17 cellular contexts compared by ENCODE assay signal in the genomic region with DNA sequence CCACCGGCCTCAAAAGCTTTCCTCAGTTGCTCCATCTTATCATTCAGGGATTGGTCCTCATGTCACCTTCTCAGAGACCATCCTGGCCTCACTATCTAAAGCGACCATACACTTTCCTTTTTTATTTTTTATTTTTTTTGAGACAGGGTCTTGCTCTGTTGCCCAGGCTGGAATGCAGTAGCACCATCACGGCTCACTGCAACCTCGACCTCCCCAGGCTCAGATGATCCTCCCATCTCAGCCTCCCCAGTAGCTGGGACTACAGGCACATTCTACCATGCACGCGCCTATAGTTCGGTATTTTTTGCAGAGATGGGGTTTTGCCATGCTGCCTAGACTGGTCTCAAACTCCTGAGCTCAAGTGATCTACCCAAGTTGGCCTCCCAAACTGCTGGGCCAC. TPM values are rescaled to one million over a fixed set of nuclear protein-coding genes. Genes with fewer than 3 reads are reported as not detected.
A peak's percentile ranks its signal among the peaks of the same experiment; 100 is the strongest.
DNase-seq lines count a peak whose midpoint lies in the region; ATAC-seq, FAIRE-seq and TF ChIP-seq lines count a peak whose summit lies in the region.
"Had no signal": no experiment of that assay in that cellular context is flagged by ENCODE, and none has a peak within 500 bp of the region (broad histone marks: within the 10 kb centered on the region; RNA-seq: fewer than 3 reads in every experiment).

No MANE protein-coding gene starts in this region.

- H4K20me1 ChIP-seq in HepG2 (ENCODE audit: insufficient read depth, low read length), result no peaks in the 10 kb centered on the region

- H3K27ac ChIP-seq in HepG2 (ENCODE audit: extremely low read length, insufficient read depth, low read length) (no peak overlapping the region), right lobe of liver (no peak overlapping the region), Panc1 (ENCODE audit: low read length) (peak overlapping the region; percentile 98), stomach (peak overlapping the region in 3 of 5 donors; percentile 97 to 99 (median 99))
- H3K27ac ChIP-seq: Peyer's patch, SK-N-MC had no signal

- ATAC-seq in HepG2, result no peak
- ATAC-seq in right lobe of liver, result no peak
- ATAC-seq in Panc1, result no peak
- ATAC-seq in effector memory CD8-positive, alpha-beta T cell (replicated peaks), result no peak

- no peak overlapping the region for H3K4me2 ChIP-seq in HepG2 (ENCODE audit: low read depth, low read length)

- peaks cover 18% of the 10 kb centered on the region for H3K79me2 ChIP-seq in HepG2 (ENCODE audit: insufficient read depth, low read length)

- FAIRE-seq in HepG2 (lab: Jason Lieb, UNC), result no peak
- FAIRE-seq: H1 had no signal

- H3K4me1 Mint-ChIP-seq in effector memory CD8-positive, alpha-beta T cell (ENCODE audit: low read depth in 2 of 2), result peaks cover 31 to 45% of the 10 kb centered on the region in 2 donors
- peaks cover 39% of the 10 kb centered on the region for H3K4me1 Mint-ChIP-seq in activated T-helper 2 cell treated with anti-CD3 and anti-CD28 coated beads, Interferon-gamma antibody, Interleukin-2, Interleukin-4, amounts not matched to agents 10 μg/mL and 5 μg/mL and 100 μg/mL, durations not matched to agents 14 hours and 24 hours and 36 hours (ENCODE audit: low read depth)

- in situ Hi-C loops in HepG2 (cut with HindIII; ENCODE audit: extremely low pct_ligation_motif_present, low pct_unique_long_range_greater_than_20kb) (no loop called here), Panc1 (cut with HindIII; ENCODE audit: low pct_unique_long_range_greater_than_20kb, low sequenced_read_pairs) (no loop called here)

- H3K9ac ChIP-seq in HepG2 (ENCODE audit: insufficient read depth, low read depth, low read length), result no peak overlapping the region

- no peaks in the 10 kb centered on the region for H3K9me3 Mint-ChIP-seq in effector memory CD8-positive, alpha-beta T cell
- H3K9me3 Mint-ChIP-seq in activated T-helper 2 cell treated with anti-CD3 and anti-CD28 coated beads, Interferon-gamma antibody, Interleukin-2, Interleukin-4, amounts not matched to agents 10 μg/mL and 5 μg/mL and 100 μg/mL, durations not matched to agents 14 hours and 24 hours and 36 hours, result no peaks in the 10 kb centered on the region

- TF ChIP-seq EP300 in HepG2 (IDR thresholded peaks at IDR 0.05; ENCODE audit: low read depth in 2 of 2, low read length in 2 of 2), result no peak
- no peak for TF ChIP-seq EP300 in HepG2 (CRISPR knock-in tag; IDR thresholded peaks at IDR 0.05; ENCODE audit: borderline replicate concordance)
- TF ChIP-seq EP300 in stomach (IDR thresholded peaks at IDR 0.05), result no peak

- H2AFZ ChIP-seq in HepG2 (ENCODE audit: low read length), result no peak overlapping the region

- no peaks in the 10 kb centered on the region for H3K9me3 ChIP-seq in HepG2 (ENCODE audit: low read length)
- H3K9me3 ChIP-seq in right lobe of liver, result no peaks in the 10 kb centered on the region
- no peaks in the 10 kb centered on the region for H3K9me3 ChIP-seq in Panc1 (ENCODE audit: control insufficient read depth, insufficient read depth, low read depth, low read length)
- H3K9me3 ChIP-seq in stomach, result no peaks in the 10 kb centered on the region
- H3K9me3 ChIP-seq: Peyer's patch had no signal

- H3K27me3 Mint-ChIP-seq in effector memory CD8-positive, alpha-beta T cell, result no peaks in the 10 kb centered on the region
- H3K27me3 Mint-ChIP-seq in activated T-helper 2 cell treated with anti-CD3 and anti-CD28 coated beads, Interferon-gamma antibody, Interleukin-2, Interleukin-4, amounts not matched to agents 10 μg/mL and 5 μg/mL and 100 μg/mL, durations not matched to agents 14 hours and 24 hours and 36 hours (ENCODE audit: low read depth), result no peaks in the 10 kb centered on the region

- CTCF ChIA-PET in HepG2 (lab: Yijun Ruan, JAX; ENCODE audit: low intra/inter-chr PET ratio, low total read pairs) (no interaction called here), Panc1 (lab: Charles Lee) (interaction anchor here (0.7 kb wide), 1 partner anchor 318 kb away, joined by 5 read pairs; no protein-coding TSS in a partner anchor)

- DNase-seq in HepG2 (ENCODE audit: low spot score), result no peak
- no peak for DNase-seq in right lobe of liver
- DNase-seq in Panc1 (ENCODE audit: low read depth, low spot score), result no peak
- DNase-seq in effector memory CD8-positive, alpha-beta T cell, result no peak
- no peak for DNase-seq in stomach
- no peak for DNase-seq in NCI-H345 (lab: John Stamatoyannopoulos, UW)
- no peak for DNase-seq in HUDEP-2 (lab: John Stamatoyannopoulos, UW; ENCODE audit: unreplicated experiment in 76 of 76)
- DNase-seq in activated T-helper 2 cell treated with anti-CD3 and anti-CD28 coated beads, Interferon-gamma antibody, Interleukin-2, Interleukin-4, amounts not matched to agents 10 μg/mL and 5 μg/mL and 100 μg/mL, durations not matched to agents 14 hours and 24 hours and 36 hours (ENCODE audit: low spot score), result no peak
- DNase-seq: ACHN, AML-193, NCI-H1048, NCI-H1436 treated with DMSO at 0.1 percent for 48 hours, NCI-H2171 treated with DMSO at 0.1 percent for 48 hours, Peyer's patch, Right ventricle myocardium superior had no signal

- no peaks in the 10 kb centered on the region for H3K36me3 ChIP-seq in HepG2 (replicated peaks in 1 of 2; ENCODE audit: control insufficient read depth in 1 of 2, insufficient read depth in 2 of 2, low read length in 2 of 2)
- H3K36me3 ChIP-seq in right lobe of liver, result no peaks in the 10 kb centered on the region
- H3K36me3 ChIP-seq in Panc1 (ENCODE audit: control insufficient read depth, insufficient read depth, low read length), result no peaks in the 10 kb centered on the region; the same call in 1 of the 2 replicates
- H3K36me3 ChIP-seq in stomach, result no peaks in the 10 kb centered on the region
- H3K36me3 ChIP-seq: Peyer's patch had no signal

- H3K4me1 ChIP-seq in HepG2 (ENCODE audit: insufficient read depth, low read length), result peaks cover 71% of the 10 kb centered on the region
- H3K4me1 ChIP-seq in right lobe of liver, result peaks cover 0 to 67% (median 28%) of the 10 kb centered on the region in 4 donors
- peaks cover 71% of the 10 kb centered on the region for H3K4me1 ChIP-seq in Panc1 (ENCODE audit: control insufficient read depth, insufficient read depth, low read length)
- peaks cover 35 to 84% (median 74%) of the 10 kb centered on the region in 4 donors for H3K4me1 ChIP-seq in stomach

- WGBS in HepG2 (ENCODE audit: low lambda C conversion rate), result 91% methylated on average over 7 of the region's 7 CpGs
- 94% methylated on average over 7 of the region's 7 CpGs for WGBS in right lobe of liver (ENCODE audit: insufficient coverage, low coverage, low lambda C conversion rate, missing lambda C conversion rate)
- 87 to 95% (median 91%) methylated on average over 7 of the region's 7 CpGs for WGBS in stomach, 5 donors

- POLR2A ChIA-PET in HepG2 (lab: Yijun Ruan, JAX) (interaction anchor here (0.7 kb wide), 1 partner anchor 314 kb away, joined by 3 read pairs; the partner anchor contains the start of gene TAOK3), Panc1 (lab: Charles Lee) (interaction anchor here (0.5 kb wide), 1 partner anchor 9 kb away, joined by 4 read pairs; no protein-coding TSS in a partner anchor)

- H3K27me3 ChIP-seq in HepG2 (ENCODE audit: control insufficient read depth in 1 of 2, insufficient read depth in 2 of 2, low read length in 2 of 2), result no peaks in the 10 kb centered on the region; a peak in 1 of 5 replicates
- no peaks in the 10 kb centered on the region for H3K27me3 ChIP-seq in right lobe of liver
- no peaks in the 10 kb centered on the region for H3K27me3 ChIP-seq in Panc1 (ENCODE audit: control insufficient read depth, insufficient read depth, low read length)
- H3K27me3 ChIP-seq in stomach, result no peaks in the 10 kb centered on the region
- H3K27me3 ChIP-seq: Peyer's patch had no signal

- H3K4me3 ChIP-seq in HepG2 (replicated peaks in 1 of 3; ENCODE audit: insufficient read depth in 1 of 3, low read depth in 2 of 3, low read length in 3 of 3) (no peak overlapping the region), right lobe of liver (no peak overlapping the region), Panc1 (ENCODE audit: low read depth in 2 of 2, low read length in 2 of 2) (no peak overlapping the region), stomach (no peak overlapping the region)
- H3K4me3 ChIP-seq: Peyer's patch, SK-N-MC had no signal

- TF ChIP-seq POLR2A in HepG2 (IDR thresholded peaks at IDR 0.05; ENCODE audit: insufficient read depth in 1 of 2, low read depth in 2 of 2, low read length in 2 of 2) (no peak), right lobe of liver (IDR thresholded peaks at IDR 0.05) (no peak), stomach (IDR thresholded peaks at IDR 0.05) (no peak)

- TF ChIP-seq CTCF in HepG2 (CRISPR knock-in tag; IDR thresholded peaks at IDR 0.05) (no peak), right lobe of liver (IDR thresholded peaks at IDR 0.05) (no peak), Panc1 (IDR thresholded peaks at IDR 0.05) (no peak), stomach (IDR thresholded peaks at IDR 0.05) (no peak)

- TF ChIP-seq RAD21 in HepG2 (CRISPR knock-in tag; IDR thresholded peaks at IDR 0.05), result no peak

- BruUV-seq in HepG2 (replicated peaks; lab: Mats Ljungman, UMichigan) (no TSS peak), Panc1 (replicated peaks; lab: Mats Ljungman, UMichigan) (no TSS peak)

- peaks cover 34% of the 10 kb centered on the region for H3K36me3 Mint-ChIP-seq in effector memory CD8-positive, alpha-beta T cell (ENCODE audit: insufficient read depth)
- H3K36me3 Mint-ChIP-seq in activated T-helper 2 cell treated with anti-CD3 and anti-CD28 coated beads, Interferon-gamma antibody, Interleukin-2, Interleukin-4, amounts not matched to agents 10 μg/mL and 5 μg/mL and 100 μg/mL, durations not matched to agents 14 hours and 24 hours and 36 hours (ENCODE audit: low read depth), result peaks cover 23% of the 10 kb centered on the region

- no peak overlapping the region for H3K4me3 Mint-ChIP-seq in effector memory CD8-positive, alpha-beta T cell
- no peak overlapping the region for H3K4me3 Mint-ChIP-seq in activated T-helper 2 cell treated with anti-CD3 and anti-CD28 coated beads, Interferon-gamma antibody, Interleukin-2, Interleukin-4, amounts not matched to agents 10 μg/mL and 5 μg/mL and 100 μg/mL, durations not matched to agents 14 hours and 24 hours and 36 hours (ENCODE audit: low read depth)

- intact Hi-C loops in HepG2 (cut with micrococcal nuclease; ENCODE audit: unreplicated experiment) (no loop called here), right lobe of liver (cut with DNase I) (no loop called here), Panc1 (cut with micrococcal nuclease; ENCODE audit: unreplicated experiment) (no loop called here), stomach (cut with DNase I; ENCODE audit: low total_unique reads) (no loop called here)
- intact Hi-C loops in activated T-helper 2 cell treated with anti-CD3 and anti-CD28 coated beads, Interferon-gamma antibody, Interleukin-2, Interleukin-4, amounts not matched to agents 10 μg/mL and 5 μg/mL and 100 μg/mL, durations not matched to agents 14 hours and 24 hours and 36 hours (cut with micrococcal nuclease), result loop anchor here (5.0 to 10.0 kb wide), 2 partner anchors 181 to 923 kb away; no protein-coding TSS in a partner anchor

- H3K27ac Mint-ChIP-seq in effector memory CD8-positive, alpha-beta T cell, result peak overlapping the region; percentile 57 to 98
- no peak overlapping the region for H3K27ac Mint-ChIP-seq in activated T-helper 2 cell treated with anti-CD3 and anti-CD28 coated beads, Interferon-gamma antibody, Interleukin-2, Interleukin-4, amounts not matched to agents 10 μg/mL and 5 μg/mL and 100 μg/mL, durations not matched to agents 14 hours and 24 hours and 36 hours

RNA-seq across cellular contexts. Expression of gene WSB2, which starts 2.8 kb away (rescaled TPM):
- total RNA-seq in HepG2 (2016; rRNA removed; fragmentation: Illumina TruSeq; extraction: Trizol), result 31.0 and 39.5 TPM in 2 replicates
- 58.3 and 64.9 TPM in 2 replicates for total RNA-seq in HepG2 (2016; cell fraction: cytosol; rRNA removed; fragmentation: Illumina TruSeq; extraction: Trizol; ENCODE audit: low read depth)
- total RNA-seq in HepG2 (2016; cell fraction: insoluble cytoplasmic fraction; rRNA removed; fragmentation: Illumina TruSeq; extraction: Trizol), result 32.3 and 33.3 TPM in 2 replicates
- 113 and 119 TPM in 2 replicates for total RNA-seq in HepG2 (2016; cell fraction: membrane; rRNA removed; fragmentation: Illumina TruSeq; extraction: Trizol)
- total RNA-seq in HepG2 (2016; cell fraction: nucleus; rRNA removed; fragmentation: Illumina TruSeq; extraction: Trizol), result 17.3 and 21.7 TPM in 2 replicates
- polyA plus RNA-seq in HepG2 (2011; rRNA removed), result 76.5 and 82.8 TPM in 2 replicates
- polyA plus RNA-seq in HepG2 (2011; cell fraction: cytosol; rRNA removed), result 90.5 and 92.1 TPM in 2 replicates
- polyA plus RNA-seq in HepG2 (2011; cell fraction: nucleus; rRNA removed), result 33.9 and 37.1 TPM in 2 replicates
- polyA plus RNA-seq in HepG2 (2012), result 39.1 and 50.3 TPM in 2 replicates
- 108 and 109 TPM in 2 replicates for polyA plus RNA-seq in HepG2 (2016; cell fraction: cytosol; fragmentation: Illumina TruSeq; extraction: Trizol; ENCODE audit: low read depth)
- 32.4 and 39.7 TPM in 2 replicates for polyA plus RNA-seq in HepG2 (2016; cell fraction: insoluble cytoplasmic fraction; fragmentation: Illumina TruSeq; extraction: Trizol; ENCODE audit: low read depth)
- 111 and 130 TPM in 2 replicates for polyA plus RNA-seq in HepG2 (2016; cell fraction: membrane; fragmentation: Illumina TruSeq; extraction: Trizol; ENCODE audit: low read depth)
- 25.3 and 27.6 TPM in 2 replicates for polyA plus RNA-seq in HepG2 (2016; cell fraction: nucleus; fragmentation: Illumina TruSeq; extraction: Trizol; ENCODE audit: insufficient read depth, low read depth)
- polyA minus RNA-seq in HepG2 (2011; rRNA and poly(A)+ RNA removed; ENCODE audit: low replicate concordance), result 192 and 280 TPM in 2 replicates
- 89.2 and 103 TPM in 2 replicates for polyA minus RNA-seq in HepG2 (2011; cell fraction: cytosol; rRNA and poly(A)+ RNA removed)
- 50.3 and 54.8 TPM in 2 replicates for polyA minus RNA-seq in HepG2 (2011; cell fraction: nucleus; rRNA and poly(A)+ RNA removed)
- total RNA-seq in right lobe of liver, result 10 to 100 TPM; 27.5 to 73.9 (median 49.0) TPM
- 193 TPM for total RNA-seq in Panc1 (2021; ENCODE audit: unreplicated experiment)
- 134 TPM for polyA plus RNA-seq in Panc1 (2012; ENCODE audit: insufficient read length)
- total RNA-seq in stomach, result 100 to 1,000 TPM in 3 of 5 donors, 10 to 100 TPM in 2; 58.9 to 110 (median 101) TPM
- 10 to 100 TPM; 32.4 to 80.1 (median 79.7) TPM for polyA plus RNA-seq in stomach
- total RNA-seq in activated T-helper 2 cell treated with anti-CD3 and anti-CD28 coated beads, Interferon-gamma antibody, Interleukin-2, Interleukin-4, amounts not matched to agents 10 μg/mL and 5 μg/mL and 100 μg/mL, durations not matched to agents 14 hours and 24 hours and 36 hours, result 84.2 and 89.3 TPM in 2 replicates

RNA-seq across cellular contexts. Expression of gene RFC5, which starts 41.7 kb away (rescaled TPM):
- 51.4 and 66.2 TPM in 2 replicates for total RNA-seq in HepG2 (2016; rRNA removed; fragmentation: Illumina TruSeq; extraction: Trizol)
- 22.7 and 23.4 TPM in 2 replicates for total RNA-seq in HepG2 (2016; cell fraction: cytosol; rRNA removed; fragmentation: Illumina TruSeq; extraction: Trizol; ENCODE audit: low read depth)
- total RNA-seq in HepG2 (2016; cell fraction: insoluble cytoplasmic fraction; rRNA removed; fragmentation: Illumina TruSeq; extraction: Trizol), result 53.2 and 65.5 TPM in 2 replicates
- total RNA-seq in HepG2 (2016; cell fraction: membrane; rRNA removed; fragmentation: Illumina TruSeq; extraction: Trizol), result 26.8 and 27.2 TPM in 2 replicates
- total RNA-seq in HepG2 (2016; cell fraction: nucleus; rRNA removed; fragmentation: Illumina TruSeq; extraction: Trizol), result 36.7 and 42.5 TPM in 2 replicates
- 12.1 and 16.8 TPM in 2 replicates for polyA plus RNA-seq in HepG2 (2011; rRNA removed)
- 9.6 and 13.1 TPM in 2 replicates for polyA plus RNA-seq in HepG2 (2011; cell fraction: cytosol; rRNA removed)
- polyA plus RNA-seq in HepG2 (2011; cell fraction: nucleus; rRNA removed), result 14.0 and 22.1 TPM in 2 replicates
- polyA plus RNA-seq in HepG2 (2012), result 7.1 and 12.7 TPM in 2 replicates
- 9.8 and 11.9 TPM in 2 replicates for polyA plus RNA-seq in HepG2 (2016; cell fraction: cytosol; fragmentation: Illumina TruSeq; extraction: Trizol; ENCODE audit: low read depth)
- 71.8 and 75.5 TPM in 2 replicates for polyA plus RNA-seq in HepG2 (2016; cell fraction: insoluble cytoplasmic fraction; fragmentation: Illumina TruSeq; extraction: Trizol; ENCODE audit: low read depth)
- polyA plus RNA-seq in HepG2 (2016; cell fraction: membrane; fragmentation: Illumina TruSeq; extraction: Trizol; ENCODE audit: low read depth), result 18.4 and 19.2 TPM in 2 replicates
- polyA plus RNA-seq in HepG2 (2016; cell fraction: nucleus; fragmentation: Illumina TruSeq; extraction: Trizol; ENCODE audit: insufficient read depth, low read depth), result 57.5 and 58.7 TPM in 2 replicates
- polyA minus RNA-seq in HepG2 (2011; rRNA and poly(A)+ RNA removed; ENCODE audit: low replicate concordance), result 15.8 and 70.0 TPM in 2 replicates
- polyA minus RNA-seq in HepG2 (2011; cell fraction: cytosol; rRNA and poly(A)+ RNA removed), result 9.1 and 12.9 TPM in 2 replicates
- polyA minus RNA-seq in HepG2 (2011; cell fraction: nucleus; rRNA and poly(A)+ RNA removed), result 17.5 and 18.8 TPM in 2 replicates
- 1 to 10 TPM; 4.6 to 9.9 (median 8.5) TPM for total RNA-seq in right lobe of liver
- 25.0 TPM for total RNA-seq in Panc1 (2021; ENCODE audit: unreplicated experiment)
- 18.0 TPM for polyA plus RNA-seq in Panc1 (2012; ENCODE audit: insufficient read length)
- total RNA-seq in stomach, result 100 to 1,000 TPM in 1 of 5 donors, 10 to 100 TPM in 2, 1 to 10 TPM in 1, not detected in 1; 1.3 to 238 (median 20.6) TPM
- 10 to 100 TPM in 1 of 3 donors, 1 to 10 TPM in 2; 7.1 to 10.7 (median 9.0) TPM for polyA plus RNA-seq in stomach
- total RNA-seq in activated T-helper 2 cell treated with anti-CD3 and anti-CD28 coated beads, Interferon-gamma antibody, Interleukin-2, Interleukin-4, amounts not matched to agents 10 μg/mL and 5 μg/mL and 100 μg/mL, durations not matched to agents 14 hours and 24 hours and 36 hours, result 61.9 and 65.8 TPM in 2 replicates

RNA-seq across cellular contexts. Expression of gene VSIG10, which starts 45.6 kb away (rescaled TPM):
- 35.6 and 42.5 TPM in 2 replicates for total RNA-seq in HepG2 (2016; rRNA removed; fragmentation: Illumina TruSeq; extraction: Trizol)
- total RNA-seq in HepG2 (2016; cell fraction: cytosol; rRNA removed; fragmentation: Illumina TruSeq; extraction: Trizol; ENCODE audit: low read depth), result 41.4 and 41.9 TPM in 2 replicates
- 29.0 and 43.3 TPM in 2 replicates for total RNA-seq in HepG2 (2016; cell fraction: insoluble cytoplasmic fraction; rRNA removed; fragmentation: Illumina TruSeq; extraction: Trizol)
- 61.2 and 66.1 TPM in 2 replicates for total RNA-seq in HepG2 (2016; cell fraction: membrane; rRNA removed; fragmentation: Illumina TruSeq; extraction: Trizol)
- total RNA-seq in HepG2 (2016; cell fraction: nucleus; rRNA removed; fragmentation: Illumina TruSeq; extraction: Trizol), result 32.5 and 36.1 TPM in 2 replicates
- 25.6 and 28.6 TPM in 2 replicates for polyA plus RNA-seq in HepG2 (2011; rRNA removed)
- 14.4 and 18.0 TPM in 2 replicates for polyA plus RNA-seq in HepG2 (2011; cell fraction: cytosol; rRNA removed)
- polyA plus RNA-seq in HepG2 (2011; cell fraction: nucleus; rRNA removed), result 31.1 and 32.4 TPM in 2 replicates
- 17.8 and 18.7 TPM in 2 replicates for polyA plus RNA-seq in HepG2 (2012)
- polyA plus RNA-seq in HepG2 (2016; cell fraction: cytosol; fragmentation: Illumina TruSeq; extraction: Trizol; ENCODE audit: low read depth), result 37.2 and 39.4 TPM in 2 replicates
- 24.5 and 25.4 TPM in 2 replicates for polyA plus RNA-seq in HepG2 (2016; cell fraction: insoluble cytoplasmic fraction; fragmentation: Illumina TruSeq; extraction: Trizol; ENCODE audit: low read depth)
- 41.6 and 46.3 TPM in 2 replicates for polyA plus RNA-seq in HepG2 (2016; cell fraction: membrane; fragmentation: Illumina TruSeq; extraction: Trizol; ENCODE audit: low read depth)
- 44.9 and 47.7 TPM in 2 replicates for polyA plus RNA-seq in HepG2 (2016; cell fraction: nucleus; fragmentation: Illumina TruSeq; extraction: Trizol; ENCODE audit: insufficient read depth, low read depth)
- 47.1 and 101 TPM in 2 replicates for polyA minus RNA-seq in HepG2 (2011; rRNA and poly(A)+ RNA removed; ENCODE audit: low replicate concordance)
- 10.2 and 11.3 TPM in 2 replicates for polyA minus RNA-seq in HepG2 (2011; cell fraction: cytosol; rRNA and poly(A)+ RNA removed)
- polyA minus RNA-seq in HepG2 (2011; cell fraction: nucleus; rRNA and poly(A)+ RNA removed), result 40.0 and 44.4 TPM in 2 replicates
- total RNA-seq in right lobe of liver, result 10 to 100 TPM; 13.1 to 31.3 (median 20.1) TPM
- 56.2 TPM for total RNA-seq in Panc1 (2021; ENCODE audit: unreplicated experiment)
- 27.8 TPM for polyA plus RNA-seq in Panc1 (2012; ENCODE audit: insufficient read length)
- 100 to 1,000 TPM in 2 of 5 donors, 10 to 100 TPM in 2, 1 to 10 TPM in 1; 9.3 to 300 (median 35.5) TPM for total RNA-seq in stomach
- 10 to 100 TPM in 2 of 3 donors, 1 to 10 TPM in 1; 8.3 to 16.8 (median 13.0) TPM for polyA plus RNA-seq in stomach
- total RNA-seq in activated T-helper 2 cell treated with anti-CD3 and anti-CD28 coated beads, Interferon-gamma antibody, Interleukin-2, Interleukin-4, amounts not matched to agents 10 μg/mL and 5 μg/mL and 100 μg/mL, durations not matched to agents 14 hours and 24 hours and 36 hours, result 9.6 and 11.1 TPM in 2 replicates

Comparison
In these comparisons a context has a peak if more than half of its experiments do, and no peak if none do; other contexts are left out.
1. H3K27ac ChIP-seq: peak in Panc1 (single experiment) and stomach (3 of 5); none in HepG2 (single experiment) and right lobe of liver (0 of 3).